In genomic region chr1:234600418-234601216, GRCh38 we compare ENCODE assay signal across 8 cellular contexts. TPM values are rescaled to one million over a fixed set of nuclear protein-coding genes. Genes with fewer than 3 reads are reported as not detected.
DNase-seq lines count a peak whose midpoint lies in the region; ATAC-seq and TF ChIP-seq lines count a peak whose summit lies in the region.

No MANE protein-coding gene starts in this region.

- TF ChIP-seq CTCF in HL-60 (IDR thresholded peaks at IDR 0.05; ENCODE audit: insufficient read depth, low read length) (no peak), esophagus squamous epithelium (IDR thresholded peaks at IDR 0.05) (no peak), neural crest cell (conservative IDR thresholded peaks at IDR 0.05) (no peak)

- peaks cover 13 to 77% (median 45%) of the 10 kb centered on the region in 3 donors for H3K4me1 ChIP-seq in esophagus squamous epithelium

- WGBS in esophagus squamous epithelium, 2 donors: 8% methylated on average over 10 of the region's 11 CpGs

- no peaks in the 10 kb centered on the region for H3K9me3 ChIP-seq in esophagus squamous epithelium

- ATAC-seq in GM21526 (IDR thresholded peaks at IDR 0.05; ENCODE audit: low FRiP score, unreplicated experiment): no peak

- H3K36me3 Mint-ChIP-seq in neural crest cell (ENCODE audit: low read depth): no peaks in the 10 kb centered on the region

- H3K4me3 ChIP-seq in HL-60 (replicated peaks; ENCODE audit: insufficient read depth, low read length): no peak overlapping the region; the same call in 1 of the 2 replicates
- H3K4me3 ChIP-seq in esophagus squamous epithelium: peak overlapping the region; percentile 41 to 79 (median 52)

- H3K36me3 ChIP-seq in esophagus squamous epithelium: peaks cover 0 to 5% (median 0%) of the 10 kb centered on the region in 3 donors

- peak; percentile 77 for DNase-seq in NCI-H2227 treated with DMSO at 0.1 percent for 48 hours (lab: John Stamatoyannopoulos, UW)
- DNase-seq in NCI-H2227 (lab: John Stamatoyannopoulos, UW; ENCODE audit: unreplicated experiment): no peak
- DNase-seq in HL-60 (ENCODE audit: low read depth in 1 of 2, low spot score in 1 of 2): peak; percentile 15 to 33
- peak in 3 of 5 experiments; percentile 9 to 85 (median 66) for DNase-seq in T-helper 2 cell
- DNase-seq in esophagus squamous epithelium (lab: John Stamatoyannopoulos, UW): no peak
- no peak for DNase-seq in neural crest cell (ENCODE audit: low read depth, low spot score)
- DNase-seq in stimulated activated naive CD4-positive, alpha-beta T cell treated with Interleukin-2 at 50 U/mL for 16 hours (lab: John Stamatoyannopoulos, UW): no peak

- no peak for TF ChIP-seq POLR2A in esophagus squamous epithelium (IDR thresholded peaks at IDR 0.05)

- peak overlapping the region; percentile 99 for H3K27ac ChIP-seq in HL-60 (replicated peaks)
- peak overlapping the region; percentile 99 to 100 (median 100) for H3K27ac ChIP-seq in esophagus squamous epithelium

- intact Hi-C loops in esophagus squamous epithelium (cut with DNase I): no loop called here

- no peaks in the 10 kb centered on the region for H3K27me3 ChIP-seq in HL-60 (ENCODE audit: insufficient read depth, poor library complexity, severe bottlenecking)
- no peaks in the 10 kb centered on the region for H3K27me3 ChIP-seq in esophagus squamous epithelium

- H3K9me3 Mint-ChIP-seq in neural crest cell: peaks cover 4% of the 10 kb centered on the region

- no peaks in the 10 kb centered on the region for H3K27me3 Mint-ChIP-seq in neural crest cell (ENCODE audit: low read depth)

- H3K27ac Mint-ChIP-seq in neural crest cell (ENCODE audit: unreplicated experiment): peak overlapping the region; percentile 68

- H3K4me1 Mint-ChIP-seq in neural crest cell: peaks cover 64% of the 10 kb centered on the region

- H3K4me3 Mint-ChIP-seq in neural crest cell: peak overlapping the region; percentile 85

RNA-seq across cellular contexts. Expression of gene IRF2BP2, which starts 9.4 kb away (rescaled TPM):
- total RNA-seq in esophagus squamous epithelium (10 to 100 TPM; 52.5 to 66.8 (median 57.6) TPM), neural crest cell (55.6 and 59.9 TPM in 2 replicates)

Comparison
In these comparisons a context has a peak if more than half of its experiments do, and no peak if none do; other contexts are left out.
1. DNase-seq: peak in NCI-H2227 treated with DMSO at 0.1 percent for 48 hours (single experiment), HL-60 (2 of 2) and T-helper 2 cell (3 of 5); none in NCI-H2227 (single experiment), esophagus squamous epithelium (single experiment), neural crest cell (single experiment) and stimulated activated naive CD4-positive, alpha-beta T cell treated with Interleukin-2 at 50 U/mL for 16 hours (single experiment).